1 cellular context compared by ENCODE assay signal in genomic region chr19:52028027-52028779, GRCh38.
TF ChIP-seq lines count a peak whose summit lies in the region.

ZNF614 (minus strand) TSS chr19:52028379; CDS start chr19:52025745, 2,634 bp downstream.

TF ChIP-seq in K562, 482 proteins besides CTCF, POLR2A, EP300 and RAD21 (continued from another document and continues in another):
- TF ChIP-seq ZNF253 (CRISPR knock-in tag; conservative IDR thresholded peaks at IDR 0.05) (no peak), ETV6 (IDR thresholded peaks at IDR 0.05; ENCODE audit: borderline replicate concordance in 1 of 2, low read depth in 2 of 2, low read length in 1 of 2) (no peak), ETV6 (CRISPR knock-in tag; IDR thresholded peaks at IDR 0.05; ENCODE audit: borderline replicate concordance) (0 out of 2 replicates have a peak, but pooled peaks have one; percentile 38), RBBP5 (IDR thresholded peaks at IDR 0.05; ENCODE audit: borderline replicate concordance, insufficient read depth, low read length, poor library complexity, severe bottlenecking) (peak; percentile 91), RNF219 (CRISPR knock-in tag; IDR thresholded peaks at IDR 0.05) (no peak), NUFIP1 (IDR thresholded peaks at IDR 0.05; ENCODE audit: partially characterized antibody) (no peak), ZBTB8A (IDR thresholded peaks at IDR 0.05; ENCODE audit: partially characterized antibody) (no peak), KLF1 (tag; IDR thresholded peaks at IDR 0.05) (0 out of 2 replicates have a peak, but pooled peaks have one; percentile 40), GABPB2 (CRISPR knock-in tag; conservative IDR thresholded peaks at IDR 0.05) (no peak), ZBTB34 (CRISPR knock-in tag; IDR thresholded peaks at IDR 0.05) (no peak), ASH1L (IDR thresholded peaks at IDR 0.05; ENCODE audit: borderline replicate concordance, low read depth, partially characterized antibody) (no peak), MLLT1 (IDR thresholded peaks at IDR 0.05) (peak; percentile 11 to 79; a peak in 2 of 4 replicates), SFPQ (IDR thresholded peaks at IDR 0.05; ENCODE audit: low read depth, low read length) (no peak), TAF1 (IDR thresholded peaks at IDR 0.05; ENCODE audit: control insufficient read depth, extremely low read depth, insufficient read depth, low read length, severe bottlenecking) (peak; percentile 72), STAT6 (CRISPR knock-in tag; IDR thresholded peaks at IDR 0.05) (peak; percentile 44; the same call in 1 of the 2 replicates), SMAD2 (IDR thresholded peaks at IDR 0.05; ENCODE audit: low read depth, low read length) (no peak), MGA (IDR thresholded peaks at IDR 0.05) (peak; percentile 92), ZNF668 (CRISPR knock-in tag; IDR thresholded peaks at IDR 0.05) (no peak), IRF9 (tag; IDR thresholded peaks at IDR 0.05) (0 out of 2 replicates have a peak, but pooled peaks have one; percentile 37), RBFOX2 (IDR thresholded peaks at IDR 0.05; ENCODE audit: low read depth, low read length) (peak; percentile 97), ARNT (IDR thresholded peaks at IDR 0.05) (no peak), NR2C2 (CRISPR knock-in tag; IDR thresholded peaks at IDR 0.05) (peak; percentile 34; the same call in 1 of the 2 replicates), NR2C2 (tag; IDR thresholded peaks at IDR 0.05) (peak; percentile 91), NCOR1 (IDR thresholded peaks at IDR 0.05) (no peak), CBX5 (IDR thresholded peaks at IDR 0.05; ENCODE audit: borderline replicate concordance, low read depth) (no peak), VEZF1 (CRISPR knock-in tag; IDR thresholded peaks at IDR 0.05) (peak; percentile 55; the same call in 1 of the 2 replicates), SNRNP70 (optimal IDR thresholded peaks at IDR 0.05; ENCODE audit: low read depth, low read length) (no peak), MAZ (CRISPR knock-in tag; conservative IDR thresholded peaks at IDR 0.05 in 1 of 2, IDR thresholded peaks at IDR 0.05 in 1 of 2) (peak in 1 of 2 experiments; percentile 83; a peak in 2 of 4 replicates), MTF1 (CRISPR knock-in tag; IDR thresholded peaks at IDR 0.05; ENCODE audit: borderline replicate concordance) (no peak)
